In the genomic region with DNA sequence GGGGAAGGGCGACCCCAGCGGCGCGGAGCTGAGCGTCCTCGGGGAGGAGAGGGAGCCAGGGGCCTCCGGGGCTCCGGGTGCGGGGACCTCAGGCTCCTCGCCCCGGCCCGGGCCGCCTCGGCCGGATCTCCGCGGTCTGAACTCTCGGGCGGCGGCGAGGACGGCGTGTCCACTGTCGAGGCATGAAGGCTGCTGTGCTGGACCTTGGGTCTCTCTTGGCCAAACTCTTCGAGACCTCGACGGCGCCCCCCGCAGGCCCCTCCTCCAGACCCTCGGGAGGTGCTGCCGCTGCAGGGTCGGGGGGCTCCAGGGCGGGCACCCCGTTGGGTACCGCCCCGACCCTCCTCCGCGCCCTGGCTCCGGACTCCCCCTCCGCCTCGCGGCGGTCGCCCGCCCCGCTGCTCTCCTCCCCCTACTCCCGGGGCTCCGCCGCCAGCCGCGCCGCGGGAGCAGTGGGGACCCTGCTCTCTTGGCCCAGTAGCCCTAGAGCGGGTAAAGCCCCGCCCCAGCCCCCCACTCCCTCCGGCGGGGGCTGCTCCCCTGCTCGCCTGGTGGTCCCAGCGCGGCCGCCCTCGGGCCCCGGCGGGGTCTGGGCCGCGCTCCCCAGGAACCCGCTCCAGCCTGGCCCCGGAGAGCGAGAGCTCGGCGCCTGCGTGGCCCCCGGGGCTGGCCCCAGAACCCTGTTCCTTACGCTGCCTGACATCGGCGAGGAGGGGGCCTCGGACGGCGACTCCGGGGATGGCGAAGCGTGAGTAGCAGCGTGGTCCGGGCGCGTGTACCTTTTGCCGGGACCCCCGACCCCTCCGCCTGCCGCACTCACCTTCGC, we compare ENCODE assay signal across 8 cellular contexts. TPM values are rescaled to one million over a fixed set of nuclear protein-coding genes. Genes with fewer than 3 reads are reported as not detected.
DNase-seq lines count a peak whose midpoint lies in the region; ATAC-seq and TF ChIP-seq lines count a peak whose summit lies in the region.

No MANE protein-coding gene starts in this region.

- peak overlapping the region; percentile 83 to 92 (median 87) for H3K4me3 Mint-ChIP-seq in brain

- no peaks in the 10 kb centered on the region for H3K9me3 ChIP-seq in subcutaneous abdominal adipose tissue (ENCODE audit: control insufficient read depth in 5 of 5, low read length in 5 of 5)

- peaks cover 28% of the 10 kb centered on the region for H3K27me3 Mint-ChIP-seq in brain

- peak overlapping the region in 4 of 5 donors; percentile 21 to 56 (median 48) for H3K9ac ChIP-seq in subcutaneous abdominal adipose tissue (ENCODE audit: low read length in 5 of 5)

- peak; percentile 37 for ATAC-seq in GM19463 (IDR thresholded peaks at IDR 0.05; ENCODE audit: unreplicated experiment)
- peak; percentile 29 for ATAC-seq in HG03571 (IDR thresholded peaks at IDR 0.05; ENCODE audit: unreplicated experiment)

- H3K27ac ChIP-seq in subcutaneous abdominal adipose tissue (ENCODE audit: low read depth, low read length): no peak overlapping the region

- no peaks in the 10 kb centered on the region for H3K36me3 ChIP-seq in subcutaneous abdominal adipose tissue (ENCODE audit: control insufficient read depth in 5 of 5, insufficient read depth in 5 of 5, low read length in 5 of 5)

- peaks cover 4 to 21% (median 14%) of the 10 kb centered on the region in 5 donors for H3K4me1 ChIP-seq in subcutaneous abdominal adipose tissue (ENCODE audit: control insufficient read depth in 5 of 5, insufficient read depth in 5 of 5, low read length in 5 of 5)

- peak overlapping the region; percentile 74 to 95 (median 91) for H3K27ac Mint-ChIP-seq in brain

- TF ChIP-seq CTCF in brain (conservative IDR thresholded peaks at IDR 0.05): peak in 1 of 2 experiments; percentile 20

- no peaks in the 10 kb centered on the region for H3K36me3 Mint-ChIP-seq in brain

- peak overlapping the region in 4 of 5 donors; percentile 59 to 73 (median 64) for H3K4me3 ChIP-seq in subcutaneous abdominal adipose tissue (ENCODE audit: low read depth in 1 of 5, low read length in 5 of 5)

- DNase-seq in COLO668 (lab: John Stamatoyannopoulos, UW; ENCODE audit: unreplicated experiment) (peak; percentile 70), left kidney (ENCODE audit: low read depth, low spot score) (peak; percentile 71), ureter (ENCODE audit: low spot score) (no peak), NCI-H2171 treated with DMSO at 0.1 percent for 48 hours (lab: John Stamatoyannopoulos, UW) (no peak)

- H3K9me3 Mint-ChIP-seq in brain: peaks cover 0 to 3% (median 0%) of the 10 kb centered on the region in 5 experiments

- peaks cover 38% of the 10 kb centered on the region for H3K4me1 Mint-ChIP-seq in brain

- H3K27me3 ChIP-seq in subcutaneous abdominal adipose tissue (ENCODE audit: control insufficient read depth in 5 of 5, insufficient read depth in 4 of 5, low read length in 5 of 5): peaks cover 0 to 7% (median 0%) of the 10 kb centered on the region in 5 donors

RNA-seq across cellular contexts. Expression of a gene that starts 0.6 kb away (rescaled TPM):
- 8.6 TPM for polyA plus RNA-seq in brain (ENCODE audit: insufficient read depth, low read depth, low replicate concordance)
- 40.5 TPM for total RNA-seq in ureter

RNA-seq across cellular contexts. Expression of a gene that starts 36.2 kb away (rescaled TPM):
- 0.36 TPM for polyA plus RNA-seq in brain (ENCODE audit: insufficient read depth, low read depth, low replicate concordance)
- 28.6 TPM for total RNA-seq in ureter

Comparison
In these comparisons a context has a peak if more than half of its experiments do, and no peak if none do; other contexts are left out.
1. DNase-seq: peak in COLO668 (single experiment) and left kidney (single experiment); none in ureter (single experiment) and NCI-H2171 treated with DMSO at 0.1 percent for 48 hours (single experiment).